27 cellular contexts compared by ENCODE assay signal in the genomic region with DNA sequence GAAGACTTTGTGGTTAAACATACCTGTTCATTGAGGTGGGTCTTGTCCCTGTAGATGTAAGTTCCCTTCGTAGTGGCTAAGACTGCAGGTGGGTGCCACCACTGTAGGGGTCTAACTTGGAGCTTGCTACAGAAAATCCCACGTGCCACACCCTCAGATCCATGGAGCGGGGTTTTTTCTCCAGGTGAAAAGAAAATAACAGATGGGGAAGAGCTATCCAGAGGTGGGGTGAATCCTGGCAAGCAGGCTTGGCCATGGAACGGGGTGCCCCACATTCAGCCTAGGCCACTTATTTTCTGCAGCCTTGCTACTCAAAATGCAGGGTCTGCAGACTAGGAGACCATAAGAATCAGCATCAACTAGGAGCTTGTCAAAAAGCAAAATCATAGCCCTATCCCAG.
"Had no signal": no experiment of that assay in that cellular context is flagged by ENCODE, and none has a peak within 500 bp of the region (broad histone marks: within the 10 kb centered on the region; RNA-seq: fewer than 3 reads in every experiment).

No MANE protein-coding gene starts in this region.

- H3K9me3 Mint-ChIP-seq: activated CD4-positive, alpha-beta memory T cell treated with anti-CD3 and anti-CD28 coated beads for 36 hours; activated CD4-positive, alpha-beta T cell treated with anti-CD3 and anti-CD28 coated beads, Interleukin-2, amount 10 ng/mL, durations not matched to agents 24 days and 14 days; activated naive CD4-positive, alpha-beta T cell treated with anti-CD3 and anti-CD28 coated beads for 36 hours; activated naive CD4-positive, alpha-beta T cell treated with anti-CD3 and anti-CD28 coated beads, Interleukin-2, amount 50 U/mL, for 24 hours; activated naive CD8-positive, alpha-beta T cell treated with anti-CD3 and anti-CD28 coated beads for 36 hours; activated naive CD8-positive, alpha-beta T cell treated with anti-CD3 and anti-CD28 coated beads, Interleukin-2, amount 50 U/mL, for 24 hours; activated T-cell treated with anti-CD3 and anti-CD28 coated beads, Interleukin-2, amount 50 U/mL, for 4 hours; activated T-helper 17 cell treated with anti-CD3 and anti-CD28 coated beads, Interleukin-2, amount 50 U/mL, for 72 hours; T-helper 2 cell treated with Interferon-gamma antibody and Interleukin-4, amounts not matched to agents 5 μg/mL and 100 μg/mL, for 36 hours had no signal

- H3K27ac Mint-ChIP-seq: activated CD4-positive, alpha-beta memory T cell treated with anti-CD3 and anti-CD28 coated beads for 36 hours; activated CD4-positive, alpha-beta T cell treated with anti-CD3 and anti-CD28 coated beads for 36 hours; activated CD4-positive, alpha-beta T cell treated with anti-CD3 and anti-CD28 coated beads, Interleukin-2, amount 10 ng/mL, durations not matched to agents 24 days and 14 days; activated naive CD4-positive, alpha-beta T cell treated with anti-CD3 and anti-CD28 coated beads for 36 hours; activated naive CD4-positive, alpha-beta T cell treated with anti-CD3 and anti-CD28 coated beads, Interleukin-2, amount 50 U/mL, for 24 hours; activated naive CD8-positive, alpha-beta T cell treated with anti-CD3 and anti-CD28 coated beads for 36 hours; activated naive CD8-positive, alpha-beta T cell treated with anti-CD3 and anti-CD28 coated beads, Interleukin-2, amount 50 U/mL, for 24 hours; activated T-helper 17 cell treated with anti-CD3 and anti-CD28 coated beads, Interleukin-2, amount 50 U/mL, for 72 hours; T-helper 17 cell; T-helper 2 cell treated with Interferon-gamma antibody and Interleukin-4, amounts not matched to agents 5 μg/mL and 100 μg/mL, for 36 hours had no signal

- H3K4me1 Mint-ChIP-seq: activated CD4-positive, alpha-beta T cell treated with anti-CD3 and anti-CD28 coated beads for 36 hours; activated naive CD4-positive, alpha-beta T cell treated with anti-CD3 and anti-CD28 coated beads, Interleukin-2, amount 50 U/mL, for 24 hours; activated naive CD8-positive, alpha-beta T cell treated with anti-CD3 and anti-CD28 coated beads, Interleukin-2, amount 50 U/mL, for 24 hours; activated T-helper 17 cell treated with anti-CD3 and anti-CD28 coated beads, Interleukin-2, amount 50 U/mL, for 72 hours had no signal

- H3K36me3 ChIP-seq: adrenal gland, esophagus squamous epithelium, gastroesophageal sphincter, heart right ventricle had no signal

- H3K27me3 ChIP-seq: adrenal gland, body of pancreas, esophagus squamous epithelium, gastroesophageal sphincter, heart right ventricle had no signal

- DNase-seq: activated CD4-positive, alpha-beta memory T cell treated with anti-CD3 and anti-CD28 coated beads for 36 hours; activated CD4-positive, alpha-beta T cell treated with anti-CD3 and anti-CD28 coated beads for 36 hours; activated CD4-positive, alpha-beta T cell treated with anti-CD3 and anti-CD28 coated beads, Interleukin-2, amount 10 ng/mL, durations not matched to agents 24 days and 14 days; activated CD4-positive, CD25-positive, alpha-beta regulatory T cell; activated CD4-positive, CD25-positive, alpha-beta regulatory T cell treated with anti-CD3 and anti-CD28 coated beads, Interleukin-2, amount 50 U/mL, for 72 hours; activated effector memory CD4-positive, alpha-beta T cell treated with Interleukin-2 at 50 U/mL for 16 hours; activated naive CD4-positive, alpha-beta T cell treated with anti-CD3 and anti-CD28 coated beads for 36 hours; activated naive CD8-positive, alpha-beta T cell treated with anti-CD3 and anti-CD28 coated beads for 36 hours; activated naive CD8-positive, alpha-beta T cell treated with anti-CD3 and anti-CD28 coated beads, Interleukin-2, amount 50 U/mL, for 24 hours; activated T-cell treated with anti-CD3 and anti-CD28 coated beads, Interleukin-2, amount 50 U/mL, for 4 hours; amygdala; aorta; body of pancreas; caudate nucleus; effector memory CD4-positive, alpha-beta T cell; erythroblast; esophagus squamous epithelium; foreskin melanocyte; heart right ventricle; T-helper 1 cell; T-helper 17 cell; T1000 had no signal

- H3K4me3 Mint-ChIP-seq: activated CD4-positive, alpha-beta memory T cell treated with anti-CD3 and anti-CD28 coated beads for 36 hours; activated CD4-positive, alpha-beta T cell treated with anti-CD3 and anti-CD28 coated beads for 36 hours; activated CD4-positive, alpha-beta T cell treated with anti-CD3 and anti-CD28 coated beads, Interleukin-2, amount 10 ng/mL, durations not matched to agents 24 days and 14 days; activated naive CD4-positive, alpha-beta T cell treated with anti-CD3 and anti-CD28 coated beads for 36 hours; activated naive CD4-positive, alpha-beta T cell treated with anti-CD3 and anti-CD28 coated beads, Interleukin-2, amount 50 U/mL, for 24 hours; activated naive CD8-positive, alpha-beta T cell treated with anti-CD3 and anti-CD28 coated beads for 36 hours; activated naive CD8-positive, alpha-beta T cell treated with anti-CD3 and anti-CD28 coated beads, Interleukin-2, amount 50 U/mL, for 24 hours; activated T-cell treated with anti-CD3 and anti-CD28 coated beads, Interleukin-2, amount 50 U/mL, for 4 hours; activated T-helper 17 cell treated with anti-CD3 and anti-CD28 coated beads, Interleukin-2, amount 50 U/mL, for 72 hours; T-helper 17 cell; T-helper 2 cell treated with Interferon-gamma antibody and Interleukin-4, amounts not matched to agents 5 μg/mL and 100 μg/mL, for 36 hours had no signal

- H3K27ac ChIP-seq: adrenal gland, body of pancreas, esophagus squamous epithelium, gastroesophageal sphincter, heart right ventricle had no signal

- ATAC-seq: activated CD4-positive, alpha-beta T cell treated with anti-CD3 and anti-CD28 coated beads for 36 hours; activated naive CD8-positive, alpha-beta T cell treated with anti-CD3 and anti-CD28 coated beads, Interleukin-2, amount 50 U/mL, for 24 hours; activated T-cell treated with anti-CD3 and anti-CD28 coated beads, Interleukin-2, amount 50 U/mL, for 4 hours; activated T-helper 17 cell treated with anti-CD3 and anti-CD28 coated beads, Interleukin-2, amount 50 U/mL, for 72 hours; body of pancreas; gastroesophageal sphincter; heart right ventricle; T-helper 17 cell had no signal

- H3K9me3 ChIP-seq: adrenal gland, body of pancreas, esophagus squamous epithelium, gastroesophageal sphincter, heart right ventricle had no signal

- H3K27me3 Mint-ChIP-seq: activated CD4-positive, alpha-beta memory T cell treated with anti-CD3 and anti-CD28 coated beads for 36 hours; activated CD4-positive, alpha-beta T cell treated with anti-CD3 and anti-CD28 coated beads for 36 hours; activated naive CD4-positive, alpha-beta T cell treated with anti-CD3 and anti-CD28 coated beads, Interleukin-2, amount 50 U/mL, for 24 hours; activated naive CD8-positive, alpha-beta T cell treated with anti-CD3 and anti-CD28 coated beads for 36 hours; activated naive CD8-positive, alpha-beta T cell treated with anti-CD3 and anti-CD28 coated beads, Interleukin-2, amount 50 U/mL, for 24 hours; activated T-helper 17 cell treated with anti-CD3 and anti-CD28 coated beads, Interleukin-2, amount 50 U/mL, for 72 hours had no signal

- H3K4me1 ChIP-seq: adrenal gland, body of pancreas, esophagus squamous epithelium, gastroesophageal sphincter, heart right ventricle had no signal

- H3K36me3 Mint-ChIP-seq: activated CD4-positive, alpha-beta memory T cell treated with anti-CD3 and anti-CD28 coated beads for 36 hours; activated naive CD4-positive, alpha-beta T cell treated with anti-CD3 and anti-CD28 coated beads, Interleukin-2, amount 50 U/mL, for 24 hours; activated naive CD8-positive, alpha-beta T cell treated with anti-CD3 and anti-CD28 coated beads for 36 hours had no signal

- H3K4me3 ChIP-seq: adrenal gland, body of pancreas, esophagus squamous epithelium, gastroesophageal sphincter, heart right ventricle had no signal
